7 cellular contexts compared by ENCODE assay signal in the genomic region with DNA sequence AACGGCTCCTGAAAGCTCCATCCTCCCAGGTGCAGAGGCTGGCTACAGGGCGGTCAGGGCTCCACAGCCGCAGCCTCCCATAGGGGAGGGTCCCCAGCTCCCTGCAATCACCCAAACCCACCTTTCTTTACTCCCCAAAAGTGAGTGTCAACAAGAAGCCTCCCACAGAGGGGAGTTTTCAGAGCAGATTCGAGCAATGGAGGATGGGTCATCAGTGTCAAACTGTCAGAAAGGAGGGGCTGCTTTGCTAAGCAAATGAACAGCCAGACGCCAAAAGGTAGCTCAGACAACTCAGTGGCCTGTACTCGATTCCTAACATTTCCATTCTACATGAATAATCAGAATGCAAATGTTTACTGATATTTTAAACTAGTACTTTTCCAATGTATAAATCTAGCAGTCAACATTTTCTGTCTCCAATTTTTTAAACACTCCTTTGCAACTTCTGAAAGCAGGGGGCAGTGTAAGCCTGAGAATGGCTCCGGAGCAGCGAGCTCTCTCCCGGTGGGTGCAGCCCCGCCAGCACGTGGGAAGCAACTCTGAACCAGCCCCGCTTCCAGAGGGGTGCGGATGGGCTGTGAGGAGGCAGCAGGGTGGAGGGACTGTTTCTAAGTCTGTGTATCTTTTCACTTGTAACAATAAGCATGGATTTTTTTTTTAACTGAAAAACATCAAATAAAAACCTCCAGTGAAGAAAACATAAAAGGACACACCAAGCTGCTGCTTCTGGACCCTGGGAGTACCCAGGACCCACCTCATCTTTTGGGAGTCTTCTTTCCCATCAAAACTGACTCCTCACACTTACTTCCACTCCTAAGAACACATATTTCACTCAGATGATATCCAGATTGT. TPM values are rescaled to one million over a fixed set of nuclear protein-coding genes. Genes with fewer than 3 reads are reported as not detected.
A peak's percentile ranks its signal among the peaks of the same experiment; 100 is the strongest.
DNase-seq lines count a peak whose midpoint lies in the region; ATAC-seq and TF ChIP-seq lines count a peak whose summit lies in the region.

No MANE protein-coding gene starts in this region.

- no peak for ATAC-seq in omental fat pad (ENCODE audit: low FRiP score)

- peak; percentile 48 for TF ChIP-seq CTCF in GM12872 (IDR thresholded peaks at IDR 0.05; ENCODE audit: insufficient read depth, low read depth, low read length)
- peak in 1 of 3 donors; percentile 67 for TF ChIP-seq CTCF in omental fat pad (IDR thresholded peaks at IDR 0.05)

- DNase-seq in NCI-H1694 (lab: John Stamatoyannopoulos, UW) (peak; percentile 27), cerebellar cortex (ENCODE audit: low spot score) (peak; percentile 72), kidney glomerular epithelial cell (lab: John Stamatoyannopoulos, UW) (peak; percentile 34), omental fat pad (ENCODE audit: low spot score) (no peak)
- peak; percentile 50 for DNase-seq in activated CD4-positive, alpha-beta T cell treated with anti-CD3 and anti-CD28 coated beads for 1 hour
- DNase-seq in stimulated activated CD4-positive, alpha-beta T cell treated with anti-CD3 and anti-CD28 coated beads, Interleukin-4, amount 100 ng/mL, for 48 hours (ENCODE audit: low read depth in 2 of 2): peak; percentile 38

RNA-seq across cellular contexts. Expression of gene TAF4, which starts 54.9 kb away (rescaled TPM):
- 10 to 100 TPM in 2 of 4 donors, 1 to 10 TPM in 2; 7.1 to 15.9 (median 11.9) TPM for total RNA-seq in omental fat pad
